Comparison of ENCODE assay signal across 1 cellular context in genomic region chr6:143734641-143735063, GRCh38.
TF ChIP-seq lines count a peak whose summit lies in the region.

No MANE protein-coding gene starts in this region.

TF ChIP-seq in SK-N-SH, 30 proteins besides CTCF, POLR2A, EP300 and RAD21 (continued from another document):
- TF ChIP-seq, protein P1, sequence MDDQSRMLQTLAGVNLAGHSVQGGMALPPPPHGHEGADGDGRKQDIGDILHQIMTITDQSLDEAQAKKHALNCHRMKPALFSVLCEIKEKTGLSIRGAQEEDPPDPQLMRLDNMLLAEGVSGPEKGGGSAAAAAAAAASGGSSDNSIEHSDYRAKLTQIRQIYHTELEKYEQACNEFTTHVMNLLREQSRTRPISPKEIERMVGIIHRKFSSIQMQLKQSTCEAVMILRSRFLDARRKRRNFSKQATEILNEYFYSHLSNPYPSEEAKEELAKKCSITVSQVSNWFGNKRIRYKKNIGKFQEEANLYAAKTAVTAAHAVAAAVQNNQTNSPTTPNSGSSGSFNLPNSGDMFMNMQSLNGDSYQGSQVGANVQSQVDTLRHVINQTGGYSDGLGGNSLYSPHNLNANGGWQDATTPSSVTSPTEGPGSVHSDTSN (IDR thresholded peaks at IDR 0.05) = peak; percentile 59
- TF ChIP-seq GATA2 (CRISPR knock-in tag; IDR thresholded peaks at IDR 0.05) = peak; percentile 69
- no peak for TF ChIP-seq NRF1 (IDR thresholded peaks at IDR 0.05; ENCODE audit: low read depth, low read length)
- peak; percentile 42; the same call in 1 of the 2 replicates for TF ChIP-seq FOXJ3 (CRISPR knock-in tag; IDR thresholded peaks at IDR 0.05)
TF ChIP-seq in SK-N-SH: peak in this region for 7.
